In genomic region chr12:6567112-6567680, GRCh38 we compare ENCODE assay signal across 9 cellular contexts. TPM values are rescaled to one million over a fixed set of nuclear protein-coding genes. Genes with fewer than 3 reads are reported as not detected.
DNase-seq lines count a peak whose midpoint lies in the region; ATAC-seq and TF ChIP-seq lines count a peak whose summit lies in the region.
"Had no signal": no experiment of that assay in that cellular context is flagged by ENCODE, and none has a peak within 500 bp of the region (broad histone marks: within the 10 kb centered on the region; RNA-seq: fewer than 3 reads in every experiment).

No MANE protein-coding gene starts in this region.

- CTCF ChIA-PET in Panc1 (lab: Charles Lee): no interaction called here

- no peaks in the 10 kb centered on the region for H3K27me3 ChIP-seq in Panc1 (ENCODE audit: control insufficient read depth, insufficient read depth, low read length)
- no peaks in the 10 kb centered on the region for H3K27me3 ChIP-seq in esophagus (ENCODE audit: control insufficient read depth in 1 of 2, insufficient read depth in 2 of 2, low read length in 2 of 2)
- no peaks in the 10 kb centered on the region for H3K27me3 ChIP-seq in rectal smooth muscle tissue (ENCODE audit: control insufficient read depth, insufficient read depth, low read length)

- H3K27ac ChIP-seq in Panc1 (ENCODE audit: low read length) (peak overlapping the region; percentile 95), esophagus (ENCODE audit: low read depth in 2 of 2, low read length in 1 of 2) (peak overlapping the region in 1 of 2 donors; percentile 16), rectal smooth muscle tissue (ENCODE audit: low read depth, low read length) (no peak overlapping the region)

- DNase-seq in Panc1 (ENCODE audit: low read depth, low spot score) (no peak), SW 1271 (lab: John Stamatoyannopoulos, UW) (no peak), NCI-H446 treated with DMSO at 0.1 percent for 48 hours (lab: John Stamatoyannopoulos, UW) (no peak)
- DNase-seq: NCI-H187 treated with DMSO at 0.1 percent for 48 hours had no signal

- POLR2A ChIA-PET in Panc1 (lab: Charles Lee): interaction anchor here (0.5 kb wide), 1 partner anchor 10 kb away, joined by 5 read pairs; no protein-coding TSS in a partner anchor

- H3K9ac ChIP-seq in rectal smooth muscle tissue (ENCODE audit: low read length): no peak overlapping the region

- ATAC-seq in Panc1 (no peak), GM19463 (IDR thresholded peaks at IDR 0.05; ENCODE audit: unreplicated experiment) (no peak), HG03342 (IDR thresholded peaks at IDR 0.05; ENCODE audit: unreplicated experiment) (no peak)

- H3K36me3 ChIP-seq in Panc1 (ENCODE audit: control insufficient read depth, insufficient read depth, low read length): peaks cover 26% of the 10 kb centered on the region
- H3K36me3 ChIP-seq in esophagus (ENCODE audit: control insufficient read depth in 2 of 2, insufficient read depth in 2 of 2, low read length in 1 of 2): peaks cover 15 to 21% of the 10 kb centered on the region in 2 donors
- peaks cover 26% of the 10 kb centered on the region for H3K36me3 ChIP-seq in rectal smooth muscle tissue (ENCODE audit: control insufficient read depth, insufficient read depth, low read length)

- H3K4me1 ChIP-seq in Panc1 (ENCODE audit: control insufficient read depth, insufficient read depth, low read length) (peaks cover 11% of the 10 kb centered on the region), esophagus (ENCODE audit: control insufficient read depth in 2 of 2, insufficient read depth in 2 of 2, low read length in 1 of 2) (no peaks in the 10 kb centered on the region), rectal smooth muscle tissue (ENCODE audit: control insufficient read depth, insufficient read depth, low read length) (no peaks in the 10 kb centered on the region)

- BruUV-seq in Panc1 (replicated peaks; lab: Mats Ljungman, UMichigan): TSS peak; percentile 91

- intact Hi-C loops in Panc1 (cut with micrococcal nuclease; ENCODE audit: unreplicated experiment): no loop called here

- no peaks in the 10 kb centered on the region for H3K9me3 ChIP-seq in Panc1 (ENCODE audit: control insufficient read depth, insufficient read depth, low read depth, low read length)
- no peaks in the 10 kb centered on the region for H3K9me3 ChIP-seq in esophagus (ENCODE audit: control insufficient read depth in 2 of 2, insufficient read depth in 1 of 2, low read depth in 1 of 2, low read length in 1 of 2)

- in situ Hi-C loops in Panc1 (cut with HindIII; ENCODE audit: low pct_unique_long_range_greater_than_20kb, low sequenced_read_pairs): no loop called here

- WGBS in esophagus, 2 donors: 36 to 39% methylated on average over 9 of the region's 9 CpGs

- TF ChIP-seq CTCF in GM12875 (IDR thresholded peaks at IDR 0.05; ENCODE audit: borderline replicate concordance, insufficient read depth, low read depth, low read length): no peak
- TF ChIP-seq CTCF in Panc1 (IDR thresholded peaks at IDR 0.05): no peak

- H3K4me3 ChIP-seq in GM12875 (ENCODE audit: low read depth, low read length): peak overlapping the region; percentile 97
- peak overlapping the region; percentile 78 to 89 for H3K4me3 ChIP-seq in Panc1 (ENCODE audit: low read depth in 2 of 2, low read length in 2 of 2)
- peak overlapping the region; percentile 0 to 83 for H3K4me3 ChIP-seq in esophagus (ENCODE audit: low read depth in 1 of 2, low read length in 2 of 2)
- H3K4me3 ChIP-seq in rectal smooth muscle tissue (ENCODE audit: low read length): peak overlapping the region; percentile 74

RNA-seq across cellular contexts. Expression of gene NOP2, which starts 0.9 kb away (rescaled TPM):
- total RNA-seq in Panc1 (2021; ENCODE audit: unreplicated experiment): 90.3 TPM
- 61.6 TPM for polyA plus RNA-seq in Panc1 (2012; ENCODE audit: insufficient read length)
- polyA plus RNA-seq in esophagus: 10 to 100 TPM; 26.3 to 41.6 TPM

RNA-seq across cellular contexts. Expression of gene IFFO1, which starts 11.4 kb away (rescaled TPM):
- total RNA-seq in Panc1 (2021; ENCODE audit: unreplicated experiment): 0.36 TPM
- polyA plus RNA-seq in Panc1 (2012; ENCODE audit: insufficient read length): 0.13 TPM
- 1 to 10 TPM; 5.7 TPM for polyA plus RNA-seq in esophagus

RNA-seq across cellular contexts. Expression of gene GAPDH, which starts 32.9 kb away (rescaled TPM):
- total RNA-seq in Panc1 (2021; ENCODE audit: unreplicated experiment): 2,912 TPM
- polyA plus RNA-seq in Panc1 (2012; ENCODE audit: insufficient read length): 4,959 TPM
- 1,000 to 10,000 TPM; 2,765 to 3,567 TPM for polyA plus RNA-seq in esophagus

RNA-seq across cellular contexts. Expression of gene CHD4, which starts 40.0 kb away (rescaled TPM):
- total RNA-seq in Panc1 (2021; ENCODE audit: unreplicated experiment): 123 TPM
- polyA plus RNA-seq in Panc1 (2012; ENCODE audit: insufficient read length): 72.8 TPM
- polyA plus RNA-seq in esophagus: 100 to 1,000 TPM in 1 of 2 donors, 10 to 100 TPM in 1; 79.3 to 116 TPM

Comparison
In these comparisons a context has a peak if more than half of its experiments do, and no peak if none do; other contexts are left out.
1. H3K4me3 ChIP-seq: peak in every context shown above with its lines; median percentile 97 in GM12875; 84 in Panc1; 74 in rectal smooth muscle tissue; 42 in esophagus.